13 cellular contexts compared by ENCODE assay signal in genomic region chr4:123603165-123603564, GRCh38.
DNase-seq lines count a peak whose midpoint lies in the region; FAIRE-seq and TF ChIP-seq lines count a peak whose summit lies in the region.
"Had no signal": no experiment of that assay in that cellular context is flagged by ENCODE, and none has a peak within 500 bp of the region (broad histone marks: within the 10 kb centered on the region; RNA-seq: fewer than 3 reads in every experiment).

No MANE protein-coding gene starts in this region.

- DNase-seq in MCF 10A (ENCODE audit: unreplicated experiment) (peak; percentile 94), breast epithelium (ENCODE audit: low spot score in 2 of 2) (no peak), RCC 7860 (ENCODE audit: low spot score) (peak; percentile 38), dermis blood vessel endothelial cell (peak; percentile 54), smooth muscle cell of the brain vasculature (ENCODE audit: low read depth, low spot score) (peak; percentile 9), SW 1271 (lab: John Stamatoyannopoulos, UW) (no peak), dorsolateral prefrontal cortex (no peak)
- no peak for DNase-seq in stimulated activated CD4-positive, alpha-beta T cell treated with anti-CD3 and anti-CD28 coated beads, Interleukin-4, amount 100 ng/mL, for 24 hours
- DNase-seq: activated CD4-positive, alpha-beta T cell treated with anti-CD3 and anti-CD28 coated beads, Interleukin-2, amount 50 U/mL, for 48 hours; GF-D8; NCI-H1105 treated with DMSO at 0.1 percent for 48 hours; NCI-H774 had no signal

- no peak overlapping the region for H3K27ac ChIP-seq in breast epithelium
- H3K27ac ChIP-seq in dorsolateral prefrontal cortex, result no peak overlapping the region

- H3K27me3 Mint-ChIP-seq in MCF 10A (ENCODE audit: insufficient read depth, unreplicated experiment), result no peaks in the 10 kb centered on the region
- H3K27me3 Mint-ChIP-seq: activated naive CD4-positive, alpha-beta T cell treated with anti-CD3 and anti-CD28 coated beads, Interleukin-2, amount 50 U/mL, for 24 hours had no signal

- no peaks in the 10 kb centered on the region for H3K36me3 ChIP-seq in breast epithelium

- FAIRE-seq in RCC 7860 (lab: Jason Lieb, UNC), result no peak

- H3K4me1 ChIP-seq in breast epithelium, result peaks cover 0 to 6% of the 10 kb centered on the region in 2 donors

- TF ChIP-seq CTCF in MCF 10A (IDR thresholded peaks at IDR 0.05; ENCODE audit: unreplicated experiment) (no peak), breast epithelium (IDR thresholded peaks at IDR 0.05) (no peak), dorsolateral prefrontal cortex (IDR thresholded peaks at IDR 0.05 in 54 of 56, conservative IDR thresholded peaks at IDR 0.05 in 2 of 56; ENCODE audit: low read depth in 1 of 56, partially characterized antibody in 56 of 56) (no peak)

- intact Hi-C loops in MCF 10A (cut with micrococcal nuclease) (no loop called here), breast epithelium (cut with DNase I; ENCODE audit: low total_unique reads) (no loop called here), dorsolateral prefrontal cortex (cut with DNase I) (no loop called here)

- no peak overlapping the region for H3K4me3 Mint-ChIP-seq in MCF 10A (ENCODE audit: unreplicated experiment)
- H3K4me3 Mint-ChIP-seq: activated naive CD4-positive, alpha-beta T cell treated with anti-CD3 and anti-CD28 coated beads, Interleukin-2, amount 50 U/mL, for 24 hours had no signal

- H3K36me3 Mint-ChIP-seq in MCF 10A (ENCODE audit: insufficient read depth, unreplicated experiment), result no peaks in the 10 kb centered on the region
- H3K36me3 Mint-ChIP-seq: activated naive CD4-positive, alpha-beta T cell treated with anti-CD3 and anti-CD28 coated beads, Interleukin-2, amount 50 U/mL, for 24 hours had no signal

- CTCF ChIA-PET in MCF 10A (lab: Yijun Ruan, JAX), result no interaction called here

- no peaks in the 10 kb centered on the region for H3K9me3 ChIP-seq in breast epithelium

- H3K4me3 ChIP-seq in breast epithelium (no peak overlapping the region), dorsolateral prefrontal cortex (no peak overlapping the region)

- peaks cover 12% of the 10 kb centered on the region for H3K4me1 Mint-ChIP-seq in MCF 10A (ENCODE audit: insufficient read depth, unreplicated experiment)

- H3K27me3 ChIP-seq in breast epithelium, result no peaks in the 10 kb centered on the region
- H3K27me3 ChIP-seq in dorsolateral prefrontal cortex, result no peaks in the 10 kb centered on the region

- no peaks in the 10 kb centered on the region for H3K9me3 Mint-ChIP-seq in MCF 10A (ENCODE audit: unreplicated experiment)

- TF ChIP-seq POLR2A in breast epithelium (IDR thresholded peaks at IDR 0.05), result no peak

- no TSS peak for BruUV-seq in MCF 10A (replicated peaks; lab: Mats Ljungman, UMichigan)

- no peak overlapping the region for H3K27ac Mint-ChIP-seq in MCF 10A (ENCODE audit: low read depth, unreplicated experiment)
- H3K27ac Mint-ChIP-seq: activated naive CD4-positive, alpha-beta T cell treated with anti-CD3 and anti-CD28 coated beads, Interleukin-2, amount 50 U/mL, for 24 hours had no signal

- POLR2A ChIA-PET in MCF 10A (lab: Yijun Ruan, JAX), result no interaction called here

Comparison
In these comparisons a context has a peak if more than half of its experiments do, and no peak if none do; other contexts are left out.
1. DNase-seq: peak in MCF 10A (single experiment), RCC 7860 (single experiment), dermis blood vessel endothelial cell (single experiment) and smooth muscle cell of the brain vasculature (single experiment); none in breast epithelium (0 of 2), stimulated activated CD4-positive, alpha-beta T cell treated with anti-CD3 and anti-CD28 coated beads, Interleukin-4, amount 100 ng/mL, for 24 hours (single experiment), SW 1271 (0 of 2) and dorsolateral prefrontal cortex (0 of 10).